1 cellular context compared by ENCODE assay signal in genomic region chr21:15063821-15064575, GRCh38.
TF ChIP-seq lines count a peak whose summit lies in the region.

No MANE protein-coding gene starts in this region.

TF ChIP-seq in HEK293, 187 proteins besides CTCF, POLR2A, EP300 and RAD21 (continued from another document):
- TF ChIP-seq, protein P1, sequence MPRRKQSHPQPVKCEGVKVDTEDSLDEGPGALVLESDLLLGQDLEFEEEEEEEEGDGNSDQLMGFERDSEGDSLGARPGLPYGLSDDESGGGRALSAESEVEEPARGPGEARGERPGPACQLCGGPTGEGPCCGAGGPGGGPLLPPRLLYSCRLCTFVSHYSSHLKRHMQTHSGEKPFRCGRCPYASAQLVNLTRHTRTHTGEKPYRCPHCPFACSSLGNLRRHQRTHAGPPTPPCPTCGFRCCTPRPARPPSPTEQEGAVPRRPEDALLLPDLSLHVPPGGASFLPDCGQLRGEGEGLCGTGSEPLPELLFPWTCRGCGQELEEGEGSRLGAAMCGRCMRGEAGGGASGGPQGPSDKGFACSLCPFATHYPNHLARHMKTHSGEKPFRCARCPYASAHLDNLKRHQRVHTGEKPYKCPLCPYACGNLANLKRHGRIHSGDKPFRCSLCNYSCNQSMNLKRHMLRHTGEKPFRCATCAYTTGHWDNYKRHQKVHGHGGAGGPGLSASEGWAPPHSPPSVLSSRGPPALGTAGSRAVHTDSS (tag by site-specific recombination; IDR thresholded peaks at IDR 0.05) = no peak
- TF ChIP-seq ZNF777 (tag by site-specific recombination; IDR thresholded peaks at IDR 0.05; ENCODE audit: borderline replicate concordance) = no peak
- no peak for TF ChIP-seq ZNF121 (tag by site-specific recombination; IDR thresholded peaks at IDR 0.05)
